ENCODE assay signal across 22 cellular contexts in genomic region chr9:118283488-118283887, GRCh38.
DNase-seq lines count a peak whose midpoint lies in the region; ATAC-seq, FAIRE-seq and TF ChIP-seq lines count a peak whose summit lies in the region.
"Had no signal": no experiment of that assay in that cellular context is flagged by ENCODE, and none has a peak within 500 bp of the region (broad histone marks: within the 10 kb centered on the region; RNA-seq: fewer than 3 reads in every experiment).

No MANE protein-coding gene starts in this region.

- H3K4me1 ChIP-seq in A549, result no peaks in the 10 kb centered on the region
- no peaks in the 10 kb centered on the region for H3K4me1 ChIP-seq in IMR-90 (ENCODE audit: control insufficient read depth, insufficient read depth, low read length)
- H3K4me1 ChIP-seq: Caco-2 had no signal

- H3K9me3 ChIP-seq in A549, result no peaks in the 10 kb centered on the region
- peaks cover 5% of the 10 kb centered on the region; the same call in 1 of the 2 replicates for H3K9me3 ChIP-seq in IMR-90 (ENCODE audit: control insufficient read depth, insufficient read depth, low read length)
- H3K9me3 ChIP-seq: BLaER1 treated with 17β-estradiol and CSF1 and Interleukin-3, amounts not matched to agents 10 nM and 100 nM; Caco-2 had no signal

- no peak overlapping the region for H3K4me2 ChIP-seq in A549
- H3K4me2 ChIP-seq in IMR-90 (ENCODE audit: low read depth, low read length), result no peak overlapping the region
- H3K4me2 ChIP-seq: BLaER1 treated with 17β-estradiol and CSF1 and Interleukin-3, amounts not matched to agents 10 nM and 100 nM had no signal

- no peak for TF ChIP-seq EP300 in A549 (IDR thresholded peaks at IDR 0.05)

- no peak overlapping the region for H3K27ac ChIP-seq in A549
- H3K27ac ChIP-seq in IMR-90 (ENCODE audit: insufficient read depth, low read length), result no peak overlapping the region
- H3K27ac ChIP-seq: BLaER1 treated with 17β-estradiol and CSF1 and Interleukin-3, amounts not matched to agents 10 nM and 100 nM; C4-2B had no signal

- DNase-seq in A549 (ENCODE audit: low read depth in 1 of 2, low spot score in 1 of 2) (no peak), G401 (ENCODE audit: low spot score) (peak; percentile 36), IMR-90 (no peak), cerebellar cortex (ENCODE audit: low spot score) (peak; percentile 22), germinal center (ENCODE audit: low spot score) (no peak), urothelium cell line (ENCODE audit: low spot score) (no peak), iPS-NIHi11 (ENCODE audit: low spot score) (no peak)
- DNase-seq: 8988T; AML-193; Caco-2; Calu3; CD4-positive, alpha-beta T cell; CD8-positive, alpha-beta T cell; DMS79 treated with DMSO at 0.1 percent for 48 hours; GDM1 had no signal

- H2BK5ac ChIP-seq in IMR-90 (ENCODE audit: low read depth, low read length, poor library complexity, severe bottlenecking), result no peak overlapping the region

- dilution Hi-C loops in IMR-90 (cut with HindIII; ENCODE audit: low sequenced_read_pairs, unreplicated experiment), result no loop called here

- BruUV-seq in IMR-90 (replicated peaks; lab: Mats Ljungman, UMichigan), result no TSS peak

- no peak overlapping the region for H3K56ac ChIP-seq in IMR-90 (ENCODE audit: extremely low read depth, insufficient read depth, low read length)

- H2AK5ac ChIP-seq in IMR-90 (ENCODE audit: low read depth, low read length), result no peak overlapping the region

- no peak overlapping the region for H3K14ac ChIP-seq in IMR-90 (replicated peaks; ENCODE audit: low read depth, low read length)

- no peaks in the 10 kb centered on the region for H4K20me1 ChIP-seq in IMR-90 (ENCODE audit: insufficient read depth, low read length)
- H4K20me1 ChIP-seq: BLaER1 treated with 17β-estradiol and CSF1 and Interleukin-3, amounts not matched to agents 10 nM and 100 nM had no signal

- H3K36me3 ChIP-seq in IMR-90 (ENCODE audit: control insufficient read depth, insufficient read depth, low read length), result no peaks in the 10 kb centered on the region
- H3K36me3 ChIP-seq: BLaER1 treated with 17β-estradiol and CSF1 and Interleukin-3, amounts not matched to agents 10 nM and 100 nM had no signal

- H2BK120ac ChIP-seq in IMR-90 (ENCODE audit: low read depth, low read length), result no peak overlapping the region

- CTCF ChIA-PET in A549 (lab: Yijun Ruan, JAX), result no interaction called here
- CTCF ChIA-PET in IMR-90 (lab: Yijun Ruan, JAX), result no interaction called here

- H3K23ac ChIP-seq in IMR-90 (ENCODE audit: low read depth, low read length), result no peak overlapping the region

- H2BK15ac ChIP-seq in IMR-90 (ENCODE audit: low read depth, low read length), result no peak overlapping the region

- TF ChIP-seq POLR2A in A549 (IDR thresholded peaks at IDR 0.05; ENCODE audit: low read length), result no peak
- TF ChIP-seq POLR2A in IMR-90 (IDR thresholded peaks at IDR 0.05; ENCODE audit: low read depth, low read length), result no peak

- no peaks in the 10 kb centered on the region for H3K79me1 ChIP-seq in IMR-90 (ENCODE audit: low read depth in 1 of 2, low read length in 2 of 2)

- POLR2A ChIA-PET in A549 (lab: Yijun Ruan, JAX) (no interaction called here), IMR-90 (lab: Charles Lee; ENCODE audit: unreplicated experiment) (no interaction called here)

- H3K27me3 ChIP-seq in IMR-90 (ENCODE audit: control insufficient read depth, insufficient read depth, low read length), result no peaks in the 10 kb centered on the region
- H3K27me3 ChIP-seq: BLaER1 treated with 17β-estradiol and CSF1 and Interleukin-3, amounts not matched to agents 10 nM and 100 nM had no signal

- H2BK20ac ChIP-seq in IMR-90 (ENCODE audit: low read depth, low read length), result no peak overlapping the region

- ATAC-seq in A549 (no peak), IMR-90 (ENCODE audit: low read depth) (no peak)
- ATAC-seq: CD8-positive, alpha-beta T cell; GM12878 had no signal

- in situ Hi-C loops in G401 (cut with HindIII; ENCODE audit: low sequenced_read_pairs), result no loop called here
- in situ Hi-C loops in IMR-90 (cut with MboI; ENCODE audit: low sequenced_read_pairs), result no loop called here

- no peak overlapping the region for H3K9ac ChIP-seq in IMR-90 (ENCODE audit: low read depth, low read length)
- H3K9ac ChIP-seq: BLaER1 treated with 17β-estradiol and CSF1 and Interleukin-3, amounts not matched to agents 10 nM and 100 nM had no signal

- no peak for TF ChIP-seq RAD21 in A549 (conservative IDR thresholded peaks at IDR 0.05 in 1 of 2, IDR thresholded peaks at IDR 0.05 in 1 of 2)
- TF ChIP-seq RAD21 in IMR-90 (IDR thresholded peaks at IDR 0.05; ENCODE audit: low read length), result no peak

- H3K4me3 ChIP-seq in A549 (no peak overlapping the region), IMR-90 (ENCODE audit: insufficient read depth, low read depth, low read length) (no peak overlapping the region)
- H3K4me3 ChIP-seq: BLaER1 treated with 17β-estradiol and CSF1 and Interleukin-3, amounts not matched to agents 10 nM and 100 nM; GM12878 had no signal

- no peaks in the 10 kb centered on the region for H3K9me1 ChIP-seq in IMR-90 (ENCODE audit: insufficient read depth, low read length)

- intact Hi-C loops in IMR-90 (cut with micrococcal nuclease), result no loop called here

- no peak overlapping the region for H4K91ac ChIP-seq in IMR-90 (ENCODE audit: insufficient read depth, low read depth, low read length)

- no peak overlapping the region for H3K18ac ChIP-seq in IMR-90 (ENCODE audit: low read depth, low read length)

- no peak overlapping the region for H4K8ac ChIP-seq in IMR-90 (ENCODE audit: low read depth in 2 of 2, low read length in 2 of 2)

- FAIRE-seq in A549 (lab: Jason Lieb, UNC), result no peak
- FAIRE-seq in urothelium cell line (lab: Jason Lieb, UNC), result no peak
- FAIRE-seq: A204.1, D721Med, GM12878, GM12892, GM18507 had no signal

- H4K5ac ChIP-seq in IMR-90 (ENCODE audit: low read depth, low read length), result no peak overlapping the region

- H3K4ac ChIP-seq in IMR-90 (ENCODE audit: low read depth, low read length), result no peak overlapping the region

- no peak overlapping the region for H2AK9ac ChIP-seq in IMR-90 (replicated peaks; ENCODE audit: low read depth, low read length, poor library complexity)

- TF ChIP-seq CTCF in A549 (IDR thresholded peaks at IDR 0.05), result no peak
- no peak for TF ChIP-seq CTCF in IMR-90 (conservative IDR thresholded peaks at IDR 0.05; ENCODE audit: low read depth, low read length)

- H2AFZ ChIP-seq in IMR-90 (replicated peaks; ENCODE audit: low read length, poor library complexity), result no peak overlapping the region

TF ChIP-seq in A549, 52 proteins besides CTCF, POLR2A, EP300 and RAD21:
- peak; percentile 60 for TF ChIP-seq MAFK (IDR thresholded peaks at IDR 0.05; ENCODE audit: partially characterized antibody)
- no peak for TF ChIP-seq EHF (CRISPR knock-in tag; IDR thresholded peaks at IDR 0.05)
- TF ChIP-seq CHD2 (IDR thresholded peaks at IDR 0.05; ENCODE audit: low read length, partially characterized antibody), result no peak
- TF ChIP-seq KDM1A (IDR thresholded peaks at IDR 0.05; ENCODE audit: low read depth), result no peak
- TF ChIP-seq ZNF302 (CRISPR knock-in tag; IDR thresholded peaks at IDR 0.05), result no peak

TF ChIP-seq in IMR-90, 13 proteins besides CTCF, POLR2A, EP300 and RAD21:
- TF ChIP-seq MAFK (IDR thresholded peaks at IDR 0.05; ENCODE audit: low read depth, low read length) (peak; percentile 54), RCOR1 (IDR thresholded peaks at IDR 0.05; ENCODE audit: insufficient replicate concordance, low read length) (no peak)
TF ChIP-seq in IMR-90: peak in this region for 1.

Comparison
In these comparisons a context has a peak if more than half of its experiments do, and no peak if none do; other contexts are left out.
1. DNase-seq: peak in G401 (single experiment) and cerebellar cortex (single experiment); none in A549 (0 of 2), IMR-90 (single experiment), germinal center (single experiment), urothelium cell line (single experiment) and iPS-NIHi11 (single experiment).